ENCODE assay signal across 8 cellular contexts in genomic region chr2:70094978-70095832, GRCh38. TPM values are rescaled to one million over a fixed set of nuclear protein-coding genes. Genes with fewer than 3 reads are reported as not detected.
DNase-seq lines count a peak whose midpoint lies in the region; TF ChIP-seq lines count a peak whose summit lies in the region.

No MANE protein-coding gene starts in this region.

- H3K9me3 ChIP-seq in KOPT-K1 (ENCODE audit: insufficient read depth, low read length, poor library complexity, severe bottlenecking) (no peaks in the 10 kb centered on the region), esophagus squamous epithelium (no peaks in the 10 kb centered on the region)

- TF ChIP-seq CTCF in esophagus squamous epithelium (IDR thresholded peaks at IDR 0.05) (no peak), nephron progenitor cell (IDR thresholded peaks at IDR 0.05) (no peak)

- intact Hi-C loops in esophagus squamous epithelium (cut with DNase I): no loop called here

- H3K36me3 ChIP-seq in KOPT-K1 (ENCODE audit: insufficient read depth, low read length): peaks cover 3% of the 10 kb centered on the region
- H3K36me3 ChIP-seq in esophagus squamous epithelium: no peaks in the 10 kb centered on the region

- H3K27me3 ChIP-seq in esophagus squamous epithelium: no peaks in the 10 kb centered on the region

- H3K4me1 Mint-ChIP-seq in nephron progenitor cell: peaks cover 5% of the 10 kb centered on the region

- H3K27ac Mint-ChIP-seq in nephron progenitor cell: peak overlapping the region; percentile 6

- H3K4me3 ChIP-seq in esophagus squamous epithelium: peak overlapping the region in 2 of 4 donors; percentile 1 to 10

- TF ChIP-seq POLR2A in GM19099 (IDR thresholded peaks at IDR 0.05; ENCODE audit: extremely low read depth, insufficient read length, low read depth): peak; percentile 48
- peak in 2 of 4 donors; percentile 10 to 73 for TF ChIP-seq POLR2A in esophagus squamous epithelium (IDR thresholded peaks at IDR 0.05)

- peaks cover 11 to 36% (median 25%) of the 10 kb centered on the region in 3 donors for H3K4me1 ChIP-seq in esophagus squamous epithelium

- no peak overlapping the region for H3K4me3 Mint-ChIP-seq in nephron progenitor cell

- H3K27me3 Mint-ChIP-seq in nephron progenitor cell (ENCODE audit: low read depth, poor library complexity): no peaks in the 10 kb centered on the region

- no peaks in the 10 kb centered on the region for H3K9me3 Mint-ChIP-seq in nephron progenitor cell

- peak; percentile 95 to 96 for DNase-seq in AML-193 (lab: John Stamatoyannopoulos, UW)
- DNase-seq in activated CD4-positive, alpha-beta T cell treated with anti-CD3 and anti-CD28 coated beads, Interleukin-2, amount 50 U/mL, for 1 hour: peak; percentile 28
- DNase-seq in esophagus squamous epithelium (lab: John Stamatoyannopoulos, UW): peak; percentile 22
- no peak for DNase-seq in nephron progenitor cell
- DNase-seq in NCI-H2107 treated with DMSO at 0.1 percent for 48 hours (lab: John Stamatoyannopoulos, UW; ENCODE audit: unreplicated experiment): no peak
- no peak for DNase-seq in NCI-H2107 (lab: John Stamatoyannopoulos, UW)

- WGBS in esophagus squamous epithelium, 2 donors: 16 to 28% methylated on average over 6 to 7 of the region's 7 CpGs

- peak overlapping the region; percentile 67 for H3K27ac ChIP-seq in KOPT-K1 (ENCODE audit: low read depth, low read length, poor library complexity, severe bottlenecking)
- H3K27ac ChIP-seq in esophagus squamous epithelium: peak overlapping the region; percentile 75 to 93 (median 87)

- H3K36me3 Mint-ChIP-seq in nephron progenitor cell (ENCODE audit: low read depth): peaks cover 18% of the 10 kb centered on the region

RNA-seq across cellular contexts. Expression of gene PCBP1, which starts 7.9 kb away (rescaled TPM):
- 100 to 1,000 TPM in 3 of 4 donors, 10 to 100 TPM in 1; 96.8 to 205 (median 177) TPM for total RNA-seq in esophagus squamous epithelium

Comparison
In these comparisons a context has a peak if more than half of its experiments do, and no peak if none do; other contexts are left out.
1. DNase-seq: peak in AML-193 (2 of 2), activated CD4-positive, alpha-beta T cell treated with anti-CD3 and anti-CD28 coated beads, Interleukin-2, amount 50 U/mL, for 1 hour (single experiment) and esophagus squamous epithelium (single experiment); none in nephron progenitor cell (single experiment), NCI-H2107 treated with DMSO at 0.1 percent for 48 hours (single experiment) and NCI-H2107 (single experiment).